ENCODE assay signal across 18 cellular contexts in the genomic region with DNA sequence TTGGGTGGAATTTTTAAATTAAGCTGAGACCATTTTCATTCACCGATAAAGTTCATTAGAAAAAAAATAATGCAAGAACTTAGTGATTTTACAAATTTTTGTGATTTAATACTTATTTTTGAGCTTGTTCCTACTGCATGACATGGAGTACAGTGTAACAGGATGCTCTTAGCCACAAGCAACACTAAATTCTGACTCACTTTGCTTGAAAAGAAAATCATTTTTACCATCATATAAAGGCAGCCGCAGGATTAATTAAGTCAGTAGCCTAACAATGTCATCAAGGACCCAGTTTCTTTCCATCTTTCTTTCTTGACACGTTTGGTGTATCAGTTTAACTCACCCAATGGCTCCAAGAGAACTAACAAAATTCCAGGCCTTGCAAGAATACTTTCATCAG.
DNase-seq lines count a peak whose midpoint lies in the region; ATAC-seq and TF ChIP-seq lines count a peak whose summit lies in the region.
"Had no signal": no experiment of that assay in that cellular context is flagged by ENCODE, and none has a peak within 500 bp of the region (broad histone marks: within the 10 kb centered on the region; RNA-seq: fewer than 3 reads in every experiment).

No MANE protein-coding gene starts in this region.

- H3K56ac ChIP-seq in mesendoderm (ENCODE audit: low read length), result no peak overlapping the region

- CTCF ChIA-PET in PC-3 (lab: Charles Lee), result no interaction called here

- no peaks in the 10 kb centered on the region for H3K36me3 ChIP-seq in GM23248 (ENCODE audit: low read depth)
- H3K36me3 ChIP-seq in PC-3 (ENCODE audit: low read depth, low read length), result no peaks in the 10 kb centered on the region
- no peaks in the 10 kb centered on the region for H3K36me3 ChIP-seq in mesendoderm (ENCODE audit: control insufficient read depth, insufficient read depth, low read length)
- H3K36me3 ChIP-seq: BLaER1 had no signal

- no peaks in the 10 kb centered on the region for H3K4me1 ChIP-seq in GM23248 (ENCODE audit: insufficient read depth)
- no peaks in the 10 kb centered on the region for H3K4me1 ChIP-seq in PC-3 (ENCODE audit: insufficient read depth, low read length)
- peaks cover 2% of the 10 kb centered on the region for H3K4me1 ChIP-seq in mesendoderm (ENCODE audit: control insufficient read depth, low read depth, low read length)
- H3K4me1 ChIP-seq: BLaER1 had no signal

- H2BK5ac ChIP-seq in mesendoderm (ENCODE audit: low read length), result no peak overlapping the region

- H3F3A ChIP-seq in GM23248 (ENCODE audit: insufficient read depth) (no peaks in the 10 kb centered on the region), PC-3 (ENCODE audit: low read length, unreplicated experiment) (no peaks in the 10 kb centered on the region)

- 0 out of 2 replicates have a peak overlapping the region, but pooled peaks have one; percentile 9 for H2AFZ ChIP-seq in GM23248
- H2AFZ ChIP-seq in PC-3 (ENCODE audit: low read length), result no peak overlapping the region
- H2AFZ ChIP-seq: GM23338 had no signal

- H3K9ac ChIP-seq in GM23248 (no peak overlapping the region), PC-3 (ENCODE audit: low read length) (no peak overlapping the region), mesendoderm (ENCODE audit: low read length) (no peak overlapping the region)
- H3K9ac ChIP-seq: BLaER1 had no signal

- H4K20me1 ChIP-seq in GM23248 (ENCODE audit: insufficient read depth) (no peaks in the 10 kb centered on the region), PC-3 (ENCODE audit: low read length) (no peaks in the 10 kb centered on the region)
- H4K20me1 ChIP-seq: BLaER1 had no signal

- no peaks in the 10 kb centered on the region for H3K79me1 ChIP-seq in mesendoderm (ENCODE audit: low read length)

- H4K8ac ChIP-seq in mesendoderm (ENCODE audit: low read depth, low read length), result no peak overlapping the region

- no TSS peak for BruUV-seq in PC-3 (replicated peaks; lab: Mats Ljungman, UMichigan)

- DNase-seq in GM23248 (no peak), PC-3 (no peak), astrocyte of the spinal cord (ENCODE audit: low read depth, low spot score) (peak; percentile 12), mesendoderm (no peak), DMS53 treated with DMSO at 0.1 percent for 48 hours (lab: John Stamatoyannopoulos, UW; ENCODE audit: unreplicated experiment) (no peak), T-helper 1 cell (no peak)
- DNase-seq: 8988T; Calu3; CD4-positive, alpha-beta memory T cell; DND-41; EL; HCEC 1CT; KG1 had no signal

- H3K27me3 ChIP-seq in GM23248 (replicated peaks; ENCODE audit: insufficient read depth) (no peaks in the 10 kb centered on the region), PC-3 (ENCODE audit: low read length) (no peaks in the 10 kb centered on the region), mesendoderm (ENCODE audit: insufficient read depth, low read length, poor library complexity) (no peaks in the 10 kb centered on the region)
- H3K27me3 ChIP-seq: BLaER1 had no signal

- H2BK120ac ChIP-seq in mesendoderm (ENCODE audit: low read depth, low read length), result no peak overlapping the region

- H3K4me3 ChIP-seq in GM23248 (no peak overlapping the region), PC-3 (ENCODE audit: low read length) (no peak overlapping the region), astrocyte of the spinal cord (ENCODE audit: low read depth, low read length) (no peak overlapping the region), mesendoderm (ENCODE audit: low read length) (no peak overlapping the region)
- H3K4me3 ChIP-seq: BLaER1, GM23338 had no signal

- 69% methylated on average over 3 of the region's 3 CpGs for WGBS in GM23248 (ENCODE audit: low coverage in 1 of 2, low lambda C conversion rate in 2 of 2, missing lambda C conversion rate in 2 of 2), 2 experiments
- WGBS in mesendoderm (ENCODE audit: extremely low coverage, insufficient coverage, low lambda C conversion rate), result no CpG with 5 or more reads among the region's 3 CpGs

- POLR2A ChIA-PET in PC-3 (lab: Charles Lee; ENCODE audit: unreplicated experiment), result no interaction called here

- TF ChIP-seq CTCF in PC-3 (conservative IDR thresholded peaks at IDR 0.05; ENCODE audit: low read depth, low read length), result no peak
- TF ChIP-seq CTCF in astrocyte of the spinal cord (IDR thresholded peaks at IDR 0.05; ENCODE audit: low read depth, low read length), result no peak

- H3K9me2 ChIP-seq in GM23248 (ENCODE audit: insufficient read depth) (no peaks in the 10 kb centered on the region), PC-3 (replicated peaks; ENCODE audit: low read length) (no peaks in the 10 kb centered on the region)

- intact Hi-C loops in PC-3 (cut with micrococcal nuclease), result no loop called here

- ATAC-seq in PC-3 (peak; percentile 49), HG02870 (IDR thresholded peaks at IDR 0.05; ENCODE audit: unreplicated experiment) (no peak), HG02884 (IDR thresholded peaks at IDR 0.05; ENCODE audit: unreplicated experiment) (no peak)
- ATAC-seq: GM23338, HepG2 had no signal

- no peak overlapping the region for H2BK15ac ChIP-seq in mesendoderm (replicated peaks; ENCODE audit: low read depth)

- H3K9me3 ChIP-seq in GM23248 (ENCODE audit: low read depth) (no peaks in the 10 kb centered on the region), PC-3 (ENCODE audit: low read length) (no peaks in the 10 kb centered on the region)
- H3K9me3 ChIP-seq: BLaER1 had no signal

- H4K5ac ChIP-seq in mesendoderm (ENCODE audit: low read length), result peak overlapping the region; percentile 16

- H2AK5ac ChIP-seq in mesendoderm (ENCODE audit: low read length), result no peak overlapping the region

- H3K23ac ChIP-seq in mesendoderm (ENCODE audit: low read length), result no peak overlapping the region

- no peak overlapping the region for H3K18ac ChIP-seq in mesendoderm (ENCODE audit: low read length)

- no peak overlapping the region for H3K27ac ChIP-seq in GM23248
- H3K27ac ChIP-seq in PC-3 (ENCODE audit: low read length), result no peak overlapping the region
- no peak overlapping the region for H3K27ac ChIP-seq in mesendoderm (ENCODE audit: low read depth, low read length)
- H3K27ac ChIP-seq: BLaER1 had no signal

- H3K4ac ChIP-seq in mesendoderm (ENCODE audit: low read depth, low read length), result no peak overlapping the region

- H3K4me2 ChIP-seq in GM23248 (ENCODE audit: unreplicated experiment) (no peak overlapping the region), PC-3 (ENCODE audit: low read length) (no peak overlapping the region), mesendoderm (ENCODE audit: low read length) (no peak overlapping the region)
- H3K4me2 ChIP-seq: BLaER1, GM23338 had no signal

- H3K79me2 ChIP-seq in GM23248 (ENCODE audit: insufficient read depth), result no peaks in the 10 kb centered on the region
- H3K79me2 ChIP-seq in PC-3 (ENCODE audit: low read length), result no peaks in the 10 kb centered on the region
- H3K79me2 ChIP-seq in mesendoderm (ENCODE audit: control insufficient read depth, insufficient read depth, low read length), result no peaks in the 10 kb centered on the region

- in situ Hi-C loops in GM23248 (cut with MboI), result no loop called here
- in situ Hi-C loops in astrocyte of the spinal cord (cut with HindIII; ENCODE audit: low sequenced_read_pairs), result no loop called here
